Comparison of ENCODE assay signal across 8 cellular contexts in genomic region chr19:24032651-24033050, GRCh38. TPM values are rescaled to one million over a fixed set of nuclear protein-coding genes. Genes with fewer than 3 reads are reported as not detected.
A peak's percentile ranks its signal among the peaks of the same experiment; 100 is the strongest.
DNase-seq lines count a peak whose midpoint lies in the region; ATAC-seq, FAIRE-seq and TF ChIP-seq lines count a peak whose summit lies in the region.

No MANE protein-coding gene starts in this region.

- no peak for TF ChIP-seq EP300 in K562 (IDR thresholded peaks at IDR 0.05; ENCODE audit: low read length)

- no peaks in the 10 kb centered on the region for H3K9me3 Mint-ChIP-seq in stimulated activated naive CD8-positive, alpha-beta T cell treated with anti-CD3 and anti-CD28 coated beads, Interleukin-15, Interleukin-2, amounts not matched to agents 100 ng/mL and 50 ng/mL, for 24 hours

- in situ Hi-C loops in K562 (cut with MboI), result no loop called here

- peak overlapping the region in 1 of 2 experiments; percentile 46; a peak in 1 of 4 replicates for H3K9ac ChIP-seq in K562 (ENCODE audit: insufficient read depth in 1 of 2, low read depth in 2 of 2, low read length in 2 of 2)
- H3K9ac ChIP-seq in mucosa of rectum (ENCODE audit: low read depth in 1 of 2, low read length in 2 of 2), result peak overlapping the region; percentile 56 to 91

- peak overlapping the region; percentile 98 for H3K4me3 Mint-ChIP-seq in stimulated activated naive CD8-positive, alpha-beta T cell treated with anti-CD3 and anti-CD28 coated beads, Interleukin-15, Interleukin-2, amounts not matched to agents 100 ng/mL and 50 ng/mL, for 24 hours

- no peak for TF ChIP-seq RAD21 in K562 (CRISPR knock-in tag; conservative IDR thresholded peaks at IDR 0.05 in 1 of 2, IDR thresholded peaks at IDR 0.05 in 1 of 2)

- no peaks in the 10 kb centered on the region for H3K27me3 Mint-ChIP-seq in stimulated activated naive CD8-positive, alpha-beta T cell treated with anti-CD3 and anti-CD28 coated beads, Interleukin-15, Interleukin-2, amounts not matched to agents 100 ng/mL and 50 ng/mL, for 24 hours

- H3K4me1 Mint-ChIP-seq in stimulated activated naive CD8-positive, alpha-beta T cell treated with anti-CD3 and anti-CD28 coated beads, Interleukin-15, Interleukin-2, amounts not matched to agents 100 ng/mL and 50 ng/mL, for 24 hours (ENCODE audit: low read depth), result peaks cover 50% of the 10 kb centered on the region

- H3K36me3 ChIP-seq in K562 (ENCODE audit: control insufficient read depth, insufficient read depth, low read length) (peaks cover 10% of the 10 kb centered on the region; the same call in 1 of the 3 replicates), mucosa of rectum (ENCODE audit: control insufficient read depth in 2 of 2, insufficient read depth in 2 of 2, low read length in 2 of 2) (peaks cover 4 to 6% of the 10 kb centered on the region in 2 donors), vagina (peaks cover 0 to 10% of the 10 kb centered on the region in 2 donors)

- CTCF ChIA-PET in K562 (lab: Yijun Ruan, JAX; ENCODE audit: low intra/inter-chr PET ratio), result interaction anchor here (0.6 kb wide), 1 partner anchor 56 kb away, joined by 4 read pairs; no protein-coding TSS in a partner anchor

- TF ChIP-seq CTCF in K562 (IDR thresholded peaks at IDR 0.05 in 2 of 3, conservative IDR thresholded peaks at IDR 0.05 in 1 of 3; ENCODE audit: insufficient read depth in 2 of 3, low read depth in 1 of 3, low read length in 3 of 3) (no peak), vagina (IDR thresholded peaks at IDR 0.05) (no peak)

- no peaks in the 10 kb centered on the region for H3K9me1 ChIP-seq in K562 (ENCODE audit: control insufficient read depth, insufficient read depth, low read length)

- ATAC-seq in stimulated activated naive CD8-positive, alpha-beta T cell treated with anti-CD3 and anti-CD28 coated beads, Interleukin-15, Interleukin-2, amounts not matched to agents 100 U/mL and 50 U/mL, for 24 hours, result no peak
- ATAC-seq in K562 (no peak), GM18909 (IDR thresholded peaks at IDR 0.05; ENCODE audit: poor library complexity, unreplicated experiment) (no peak), GM19324 (IDR thresholded peaks at IDR 0.05; ENCODE audit: low FRiP score, unreplicated experiment) (no peak)

- WGBS in K562 (ENCODE audit: insufficient coverage, low coverage, missing lambda C conversion rate), result 40% methylated on average over 15 of the region's 15 CpGs

- POLR2A ChIA-PET in K562 (lab: Yijun Ruan, JAX), result interaction anchor here (0.7 to 2.1 kb wide), 3 partner anchors 37 to 274 kb away, joined by 3 to 12 read pairs (median 4); partner anchors contain the start of genes ZNF254 and ZNF681

- peak overlapping the region; percentile 45 for H3K27ac Mint-ChIP-seq in stimulated activated naive CD8-positive, alpha-beta T cell treated with anti-CD3 and anti-CD28 coated beads, Interleukin-15, Interleukin-2, amounts not matched to agents 100 ng/mL and 50 ng/mL, for 24 hours

- no peak for FAIRE-seq in K562 (lab: Jason Lieb, UNC)

- TSS peak; percentile 74 for BruUV-seq in K562 (replicated peaks; lab: Mats Ljungman, UMichigan)

- H3K27ac ChIP-seq in K562 (ENCODE audit: extremely low read depth, low read depth, low read length) (no peak overlapping the region; the same call in 2 of the 3 replicates), mucosa of rectum (ENCODE audit: low read depth in 2 of 2, low read length in 2 of 2) (peak overlapping the region in 1 of 2 donors; percentile 38), vagina (peak overlapping the region; percentile 80)

- H3K27me3 ChIP-seq in K562 (ENCODE audit: control insufficient read depth in 2 of 2, insufficient read depth in 2 of 2, low read length in 2 of 2) (no peaks in the 10 kb centered on the region), mucosa of rectum (ENCODE audit: control insufficient read depth in 2 of 2, insufficient read depth in 2 of 2, low read length in 2 of 2) (no peaks in the 10 kb centered on the region), vagina (no peaks in the 10 kb centered on the region)

- H4K20me1 ChIP-seq in K562 (replicated peaks; ENCODE audit: control insufficient read depth, insufficient read depth, low read length), result no peaks in the 10 kb centered on the region

- peak overlapping the region; percentile 84; the same call in 1 of the 2 replicates for H2AFZ ChIP-seq in K562 (ENCODE audit: low read depth, low read length)

- H3K79me2 ChIP-seq in K562 (ENCODE audit: control insufficient read depth, insufficient read depth, low read length), result peaks cover 34% of the 10 kb centered on the region

- no peak for TF ChIP-seq POLR2A in K562 (conservative IDR thresholded peaks at IDR 0.05)
- no peak for TF ChIP-seq POLR2A in vagina (IDR thresholded peaks at IDR 0.05)

- H3K4me3 ChIP-seq in K562 (peak overlapping the region; percentile 65; the same call in 1 of the 2 replicates), mucosa of rectum (ENCODE audit: low read length in 2 of 2) (peak overlapping the region in 1 of 2 donors; percentile 83), vagina (peak overlapping the region; percentile 68 to 70)

- intact Hi-C loops in K562 (cut with micrococcal nuclease), result no loop called here
- intact Hi-C loops in vagina (cut with DNase I), result no loop called here

- no peak for DNase-seq in stimulated activated naive CD8-positive, alpha-beta T cell treated with anti-CD3 and anti-CD28 coated beads, Interleukin-15, Interleukin-2, amounts not matched to agents 100 U/mL and 50 U/mL, for 24 hours
- DNase-seq in K562 (ENCODE audit: extremely low read depth in 1 of 4, low spot score in 3 of 4), result no peak
- DNase-seq in vagina (ENCODE audit: extremely low spot score in 2 of 2), result no peak
- no peak for DNase-seq in SIG-M5 treated with dmso at 0.1 percent for 504 hours (lab: John Stamatoyannopoulos, UW; ENCODE audit: unreplicated experiment)

- H3K9me3 ChIP-seq in K562 (replicated peaks; ENCODE audit: control insufficient read depth, insufficient read depth, low read depth, low read length) (no peaks in the 10 kb centered on the region), mucosa of rectum (ENCODE audit: control insufficient read depth in 2 of 2, low read length in 2 of 2) (no peaks in the 10 kb centered on the region), vagina (no peaks in the 10 kb centered on the region)

- peaks cover 19% of the 10 kb centered on the region for H3K36me3 Mint-ChIP-seq in stimulated activated naive CD8-positive, alpha-beta T cell treated with anti-CD3 and anti-CD28 coated beads, Interleukin-15, Interleukin-2, amounts not matched to agents 100 ng/mL and 50 ng/mL, for 24 hours (ENCODE audit: low read depth)

- H3K4me2 ChIP-seq in K562 (ENCODE audit: insufficient read depth, low read length), result 0 out of 2 replicates have a peak overlapping the region, but pooled peaks have one; percentile 32

- peaks cover 3 to 14% of the 10 kb centered on the region in 2 experiments; a peak in 2 of 5 replicates for H3K4me1 ChIP-seq in K562 (replicated peaks in 1 of 2; ENCODE audit: control insufficient read depth in 2 of 2, insufficient read depth in 2 of 2, low read length in 2 of 2)
- peaks cover 4 to 9% of the 10 kb centered on the region in 2 donors for H3K4me1 ChIP-seq in mucosa of rectum (ENCODE audit: control insufficient read depth in 2 of 2, insufficient read depth in 2 of 2, low read length in 2 of 2)
- H3K4me1 ChIP-seq in vagina, result peaks cover 38% of the 10 kb centered on the region

TF ChIP-seq in K562, 482 proteins besides CTCF, POLR2A, EP300 and RAD21:
- TF ChIP-seq MAFK (IDR thresholded peaks at IDR 0.05; ENCODE audit: low read length) (no peak), SIN3A (IDR thresholded peaks at IDR 0.05; ENCODE audit: borderline replicate concordance in 2 of 2, control insufficient read depth in 1 of 2, low read depth in 2 of 2, low read length in 2 of 2) (0 out of 4 replicates have a peak, but pooled peaks of 1 of the 2 experiments have one; percentile 2), ZBTB33 (CRISPR knock-in tag; IDR thresholded peaks at IDR 0.05) (peak; percentile 61; the same call in 1 of the 2 replicates), RFX7 (CRISPR knock-in tag; IDR thresholded peaks at IDR 0.05) (no peak), ZC3H11A (IDR thresholded peaks at IDR 0.05; ENCODE audit: low read depth, low read length) (no peak), ZNF668 (CRISPR knock-in tag; IDR thresholded peaks at IDR 0.05) (no peak)

RNA-seq across cellular contexts. Expression of gene ZNF254, which starts 54.3 kb away (rescaled TPM):
- total RNA-seq in K562 (2011; cell fraction: chromatin; rRNA removed; ENCODE audit: low replicate concordance), result 17.9 and 39.8 TPM in 2 replicates
- total RNA-seq in K562 (2011; cell fraction: nucleolus; rRNA removed), result 18.7 and 22.0 TPM in 2 replicates
- 23.2 and 33.5 TPM in 2 replicates for total RNA-seq in K562 (2011; cell fraction: nucleoplasm; rRNA removed)
- total RNA-seq in K562 (2014; rRNA removed) (10.8 and 11.9 TPM in 2 replicates), K562 (2014; rRNA removed; fragmentation: Illumina TruSeq; extraction: Trizol) (22.1 and 24.9 TPM in 2 replicates), K562 (2015; rRNA removed; fragmentation: Illumina TruSeq; extraction: Trizol) (19.0 and 21.2 TPM in 2 replicates), K562 (2021) (14.2 and 14.5 TPM in 2 replicates), vagina (16.9 TPM)
- polyA plus RNA-seq in K562 (2011; rRNA removed) (11.2 and 14.2 TPM in 2 replicates), K562 (2014; fragmentation: Illumina TruSeq; extraction: Trizol) (14.1 and 15.3 TPM in 2 replicates), K562 (2014; fragmentation: Nextera tagmentation; extraction: Ambion mirVana) (10 to 100 TPM; 10.7 to 13.8 TPM), K562 (2014; rRNA removed) (9.0 and 10.9 TPM in 2 replicates)
- polyA plus RNA-seq in K562 (2011; cell fraction: cytosol; rRNA removed), result 4.7 and 7.5 TPM in 2 replicates
- polyA plus RNA-seq in K562 (2011; cell fraction: nucleus; rRNA removed), result 7.2 and 8.7 TPM in 2 replicates
- 7.3 and 8.1 TPM in 2 replicates for polyA plus RNA-seq in K562 (2012)
- polyA minus RNA-seq in K562 (2011; rRNA and poly(A)+ RNA removed), result 24.0 and 25.2 TPM in 2 replicates
- 15.5 and 19.7 TPM in 2 replicates for polyA minus RNA-seq in K562 (2011; cell fraction: cytosol; rRNA and poly(A)+ RNA removed)
- polyA minus RNA-seq in K562 (2011; cell fraction: nucleus; rRNA and poly(A)+ RNA removed), result 18.4 and 21.9 TPM in 2 replicates
